9 cellular contexts compared by ENCODE assay signal in the genomic region with DNA sequence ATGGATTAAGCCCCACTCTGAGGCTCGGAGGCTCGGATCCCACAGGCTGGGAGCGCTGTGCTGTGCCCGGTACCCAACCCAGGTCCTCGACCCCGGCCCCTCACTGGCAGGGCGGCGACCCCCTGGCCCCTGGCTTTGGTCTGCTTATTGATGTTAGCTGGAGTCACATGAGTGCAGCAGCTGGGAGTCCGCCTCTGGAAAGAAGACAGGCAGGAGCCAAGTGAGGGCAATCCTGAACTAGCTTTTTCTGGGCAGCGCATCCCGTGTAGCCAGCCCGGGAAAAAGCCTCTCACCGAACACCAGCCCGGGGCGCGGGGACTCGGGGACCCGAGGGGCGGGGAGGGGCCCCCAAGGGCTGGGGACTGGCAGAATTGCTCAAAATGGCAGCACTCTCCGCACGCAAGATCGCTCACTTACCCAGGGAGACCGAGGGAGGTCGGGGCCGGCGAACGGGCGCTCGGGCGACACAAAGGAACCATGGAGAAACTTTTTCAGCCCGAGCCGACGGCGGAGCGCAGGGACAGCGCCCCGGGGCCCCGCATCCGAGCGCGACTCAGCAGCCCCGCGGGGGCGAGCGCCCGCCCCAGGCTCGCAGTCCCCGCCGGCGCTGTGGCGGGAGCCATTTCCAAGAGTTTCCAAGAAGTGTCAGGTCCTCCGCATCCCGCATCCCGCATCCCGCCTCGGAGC. TPM values are rescaled to one million over a fixed set of nuclear protein-coding genes. Genes with fewer than 3 reads are reported as not detected.
DNase-seq lines count a peak whose midpoint lies in the region; ATAC-seq, FAIRE-seq and TF ChIP-seq lines count a peak whose summit lies in the region.
"Had no signal": no experiment of that assay in that cellular context is flagged by ENCODE, and none has a peak within 500 bp of the region (broad histone marks: within the 10 kb centered on the region; RNA-seq: fewer than 3 reads in every experiment).

No MANE protein-coding gene starts in this region.

- CTCF ChIA-PET in OCI-LY7 (lab: Charles Lee; ENCODE audit: unreplicated experiment): no interaction called here

- H3K27ac ChIP-seq in heart right ventricle: peak overlapping the region in 3 of 10 donors; percentile 1 to 78 (median 34)
- H3K27ac ChIP-seq in OCI-LY7 (ENCODE audit: low read depth, low read length, poor library complexity, severe bottlenecking): no peak overlapping the region

- peak; percentile 29 for DNase-seq in GM12892 (ENCODE audit: insufficient read length)
- peak; percentile 62 for DNase-seq in NCI-H345 (lab: John Stamatoyannopoulos, UW)
- peak; percentile 11 to 13 for DNase-seq in heart right ventricle
- no peak for DNase-seq in retinal pigment epithelial cell (ENCODE audit: low read depth)
- no peak for DNase-seq in NCI-H446 (lab: John Stamatoyannopoulos, UW)
- DNase-seq in DMS153 treated with DMSO at 0.1 percent for 48 hours (lab: John Stamatoyannopoulos, UW; ENCODE audit: unreplicated experiment): no peak
- DNase-seq in OCI-LY7 (ENCODE audit: low spot score): no peak

- no peak for TF ChIP-seq POLR2A in GM12892 (IDR thresholded peaks at IDR 0.05; ENCODE audit: low read depth, low read length)

- ATAC-seq in heart right ventricle: peak in 4 of 8 donors; percentile 5 to 22 (median 12)
- no peak for ATAC-seq in activated CD4-positive, CD25-positive, alpha-beta regulatory T cell treated with anti-CD3 and anti-CD28 coated beads, Interleukin-2, amount 50 U/mL, for 24 hours

- BruUV-seq in OCI-LY7 (replicated peaks; lab: Mats Ljungman, UMichigan): no TSS peak

- peak overlapping the region; percentile 37 to 64 (median 50) for H3K4me3 ChIP-seq in heart right ventricle
- H3K4me3 ChIP-seq in retinal pigment epithelial cell (ENCODE audit: low read length): peak overlapping the region; percentile 23
- H3K4me3 ChIP-seq in OCI-LY7 (ENCODE audit: low read depth, low read length, poor library complexity, severe bottlenecking): no peak overlapping the region

- no peak for FAIRE-seq in GM12892 (lab: Jason Lieb, UNC)

- peaks cover 28 to 98% (median 88%) of the 10 kb centered on the region in 7 donors for H3K27me3 ChIP-seq in heart right ventricle

- no peaks in the 10 kb centered on the region for H3K36me3 ChIP-seq in heart right ventricle
- H3K36me3 ChIP-seq in OCI-LY7 (ENCODE audit: insufficient read depth, low read length): no peaks in the 10 kb centered on the region

- H3K79me2 ChIP-seq in OCI-LY7 (ENCODE audit: insufficient read depth, low read depth, low read length): no peaks in the 10 kb centered on the region

- H3K9me3 ChIP-seq in heart right ventricle (no peaks in the 10 kb centered on the region), OCI-LY7 (ENCODE audit: low read length) (no peaks in the 10 kb centered on the region)

- TF ChIP-seq CTCF in heart right ventricle (IDR thresholded peaks at IDR 0.05) (no peak), retinal pigment epithelial cell (conservative IDR thresholded peaks at IDR 0.05; ENCODE audit: low read depth, low read length) (no peak), OCI-LY7 (conservative IDR thresholded peaks at IDR 0.05; ENCODE audit: low read length) (no peak)

- no peaks in the 10 kb centered on the region for H3K9me2 ChIP-seq in OCI-LY7 (ENCODE audit: insufficient read depth, low read length)

- no peaks in the 10 kb centered on the region for H4K20me1 ChIP-seq in OCI-LY7 (ENCODE audit: insufficient read depth, low read length)

- POLR2A ChIA-PET in OCI-LY7 (lab: Charles Lee): interaction anchor here (0.7 kb wide), 1 partner anchor 10 kb away, joined by 4 read pairs; no protein-coding TSS in a partner anchor

- H3K4me1 ChIP-seq in heart right ventricle (peaks cover 5 to 42% (median 15%) of the 10 kb centered on the region in 9 donors), OCI-LY7 (ENCODE audit: insufficient read depth, low read length, poor library complexity, severe bottlenecking) (no peaks in the 10 kb centered on the region)

- WGBS in heart right ventricle, 2 donors: 1% methylated on average over 56 of the region's 56 CpGs

- H2AFZ ChIP-seq in OCI-LY7 (ENCODE audit: low read length): no peak overlapping the region

- H3K4me2 ChIP-seq in OCI-LY7 (ENCODE audit: low read length): no peak overlapping the region

- intact Hi-C loops in heart right ventricle (cut with DNase I) (loop anchor here in 4 of 10 donors (5.0 to 10.0 kb wide), 4 partner anchors 228 to 880 kb away; no protein-coding TSS in a partner anchor), OCI-LY7 (cut with micrococcal nuclease; ENCODE audit: unreplicated experiment) (no loop called here)

RNA-seq across cellular contexts. Expression of gene TMEM200C, which starts 0.6 kb away (rescaled TPM):
- polyA plus RNA-seq in GM12892 (2012; ENCODE audit: missing spikeins): not detected
- total RNA-seq in heart right ventricle: under 1 TPM; 0.04 to 0.79 (median 0.33) TPM
- 1 to 10 TPM in 1 of 2 donors, under 1 TPM in 1; 0.22 to 1.7 TPM for polyA plus RNA-seq in heart right ventricle
- not detected in 2 replicates for total RNA-seq in OCI-LY7 (2014; rRNA removed; shearing (Covaris generic))
- not detected in 2 replicates for total RNA-seq in OCI-LY7 (2022)
- total RNA-seq: HT1080 had no signal

Comparison
In these comparisons a context has a peak if more than half of its experiments do, and no peak if none do; other contexts are left out.
1. DNase-seq: peak in GM12892 (single experiment), NCI-H345 (single experiment) and heart right ventricle (2 of 2); none in retinal pigment epithelial cell (single experiment), NCI-H446 (0 of 2), DMS153 treated with DMSO at 0.1 percent for 48 hours (single experiment) and OCI-LY7 (single experiment).